Comparison of ENCODE assay signal across 1 cellular context in genomic region chr12:130104596-130105253, GRCh38.
TF ChIP-seq lines count a peak whose summit lies in the region.

No MANE protein-coding gene starts in this region.

TF ChIP-seq in GM23338, 12 proteins besides CTCF, POLR2A, EP300 and RAD21:
- TF ChIP-seq EZH2 (IDR thresholded peaks at IDR 0.05; ENCODE audit: low read depth, unreplicated experiment) = no peak
